ENCODE assay signal across 9 cellular contexts in the genomic region with DNA sequence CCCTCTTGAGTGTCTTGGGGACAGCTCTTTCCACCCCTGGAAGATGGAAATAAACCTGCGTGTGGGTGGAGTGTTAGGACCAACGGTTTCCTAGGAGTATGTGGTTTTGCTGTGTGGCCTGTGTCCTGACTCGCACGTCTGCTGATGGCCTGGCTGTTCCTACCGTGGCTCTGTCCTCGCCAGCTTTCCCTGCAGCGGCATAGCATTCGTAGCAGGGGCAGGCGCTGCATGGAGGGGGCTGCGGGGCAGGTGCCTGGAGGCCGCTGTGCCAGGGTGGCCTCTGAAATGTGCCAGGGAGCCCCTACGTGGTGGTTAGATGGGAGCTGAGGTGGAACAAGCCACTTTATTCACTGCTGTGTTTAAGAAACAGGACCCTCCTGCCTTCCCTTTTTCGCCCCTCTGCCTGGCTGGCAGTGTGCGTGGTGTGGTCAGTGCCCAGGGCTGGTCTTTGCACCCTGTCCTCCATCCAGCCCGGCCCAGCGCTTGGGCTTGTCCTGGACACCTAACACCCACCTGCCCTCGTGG. TPM values are rescaled to one million over a fixed set of nuclear protein-coding genes. Genes with fewer than 3 reads are reported as not detected.
A peak's percentile ranks its signal among the peaks of the same experiment; 100 is the strongest.
DNase-seq lines count a peak whose midpoint lies in the region; ATAC-seq and TF ChIP-seq lines count a peak whose summit lies in the region.
"Had no signal": no experiment of that assay in that cellular context is flagged by ENCODE, and none has a peak within 500 bp of the region (broad histone marks: within the 10 kb centered on the region; RNA-seq: fewer than 3 reads in every experiment).

No MANE protein-coding gene starts in this region.

- H3K36me3 Mint-ChIP-seq in naive thymus-derived CD4-positive, alpha-beta T cell: peaks cover 7 to 13% (median 7%) of the 10 kb centered on the region in 5 donors

- DNase-seq in ELR (ENCODE audit: low read depth) (peak; percentile 47), putamen (ENCODE audit: low spot score) (no peak), brain microvascular endothelial cell (no peak)
- no peak for DNase-seq in naive thymus-derived CD4-positive, alpha-beta T cell
- DNase-seq: Calu3 had no signal

- in situ Hi-C loops in brain microvascular endothelial cell (cut with HindIII; ENCODE audit: low pct_ligation_motif_present, low sequenced_read_pairs): no loop called here

- no peak overlapping the region for H3K4me3 ChIP-seq in naive thymus-derived CD4-positive, alpha-beta T cell (ENCODE audit: low read length)
- no peak overlapping the region for H3K4me3 ChIP-seq in brain microvascular endothelial cell (ENCODE audit: low read depth, low read length)

- peaks cover 12 to 54% (median 50%) of the 10 kb centered on the region in 7 donors for H3K4me1 Mint-ChIP-seq in naive thymus-derived CD4-positive, alpha-beta T cell

- ATAC-seq in naive thymus-derived CD4-positive, alpha-beta T cell: no peak
- ATAC-seq in GM21528 (IDR thresholded peaks at IDR 0.05; ENCODE audit: low FRiP score, unreplicated experiment) (no peak), HG03196 (IDR thresholded peaks at IDR 0.05; ENCODE audit: unreplicated experiment) (no peak)

- peaks cover 0 to 1% (median 0%) of the 10 kb centered on the region in 11 donors for H3K9me3 Mint-ChIP-seq in naive thymus-derived CD4-positive, alpha-beta T cell

- peak overlapping the region in 7 of 10 donors; percentile 21 to 89 (median 61) for H3K4me3 Mint-ChIP-seq in naive thymus-derived CD4-positive, alpha-beta T cell

- intact Hi-C loops in naive thymus-derived CD4-positive, alpha-beta T cell (cut with micrococcal nuclease): loop anchor here (2.0 to 10.0 kb wide), 4 partner anchors 57 to 205 kb away; a partner anchor contains a TSS

- H3K27me3 ChIP-seq in naive thymus-derived CD4-positive, alpha-beta T cell (ENCODE audit: control insufficient read depth in 2 of 2, insufficient read depth in 2 of 2, low read length in 2 of 2): no peaks in the 10 kb centered on the region
- no peaks in the 10 kb centered on the region for H3K27me3 ChIP-seq in brain microvascular endothelial cell (replicated peaks)

- CTCF ChIA-PET in naive thymus-derived CD4-positive, alpha-beta T cell (lab: Charles Lee): no interaction called here

- no peaks in the 10 kb centered on the region for H3K9me3 ChIP-seq in naive thymus-derived CD4-positive, alpha-beta T cell (ENCODE audit: control insufficient read depth in 2 of 3, low read length in 3 of 3)

- peaks cover 7 to 43% of the 10 kb centered on the region in 2 donors for H3K4me1 ChIP-seq in naive thymus-derived CD4-positive, alpha-beta T cell (ENCODE audit: control insufficient read depth in 2 of 2, insufficient read depth in 2 of 2, low read length in 2 of 2)

- POLR2A ChIA-PET in naive thymus-derived CD4-positive, alpha-beta T cell (lab: Charles Lee): interaction anchor here (1.0 to 2.6 kb wide), 5 partner anchors 27 to 78 kb away, joined by 3 to 11 read pairs (median 4); a partner anchor contains a TSS

- TF ChIP-seq CTCF in 22Rv1 (IDR thresholded peaks at IDR 0.05): no peak
- no peak for TF ChIP-seq CTCF in brain microvascular endothelial cell (IDR thresholded peaks at IDR 0.05; ENCODE audit: low read depth, low read length, missing control alignments)

- H3K27ac ChIP-seq in 22Rv1 (0 out of 2 replicates have a peak overlapping the region, but pooled peaks have one; percentile 43), angular gyrus (ENCODE audit: low read depth, low read length) (peak overlapping the region; percentile 54), brain microvascular endothelial cell (no peak overlapping the region)
- no peak overlapping the region for H3K27ac ChIP-seq in naive thymus-derived CD4-positive, alpha-beta T cell (ENCODE audit: low read depth, low read length)

- no peaks in the 10 kb centered on the region for H3K27me3 Mint-ChIP-seq in naive thymus-derived CD4-positive, alpha-beta T cell

- peak overlapping the region in 7 of 9 donors; percentile 42 to 87 (median 72) for H3K27ac Mint-ChIP-seq in naive thymus-derived CD4-positive, alpha-beta T cell

- peaks cover 8 to 32% (median 11%) of the 10 kb centered on the region in 3 experiments for H3K36me3 ChIP-seq in naive thymus-derived CD4-positive, alpha-beta T cell (ENCODE audit: control insufficient read depth in 2 of 3, insufficient read depth in 3 of 3, low read length in 3 of 3)
- H3K36me3 ChIP-seq in brain microvascular endothelial cell (replicated peaks): peaks cover 60% of the 10 kb centered on the region

RNA-seq across cellular contexts. Expression of a gene that starts 10.6 kb away (rescaled TPM):
- total RNA-seq in naive thymus-derived CD4-positive, alpha-beta T cell: 100 to 1,000 TPM in 2 of 5 experiments, 10 to 100 TPM in 3; 14.6 to 264 (median 67.0) TPM
- polyA plus RNA-seq in naive thymus-derived CD4-positive, alpha-beta T cell: 1 to 10 TPM; 1.4 to 1.9 TPM

RNA-seq across cellular contexts. Expression of a gene that starts 26.8 kb away (rescaled TPM):
- 100 to 1,000 TPM in 2 of 5 experiments, 10 to 100 TPM in 3; 75.7 to 127 (median 95.0) TPM for total RNA-seq in naive thymus-derived CD4-positive, alpha-beta T cell
- 10 to 100 TPM; 32.1 to 36.8 TPM for polyA plus RNA-seq in naive thymus-derived CD4-positive, alpha-beta T cell

RNA-seq across cellular contexts. Expression of a gene that starts 34.0 kb away (rescaled TPM):
- 100 to 1,000 TPM; 144 to 249 (median 176) TPM for total RNA-seq in naive thymus-derived CD4-positive, alpha-beta T cell
- 10 to 100 TPM; 46.1 to 81.3 TPM for polyA plus RNA-seq in naive thymus-derived CD4-positive, alpha-beta T cell

Comparison
In these comparisons a context has a peak if more than half of its experiments do, and no peak if none do; other contexts are left out.
1. H3K27ac ChIP-seq: peak in 22Rv1 (single experiment) and angular gyrus (single experiment); none in naive thymus-derived CD4-positive, alpha-beta T cell (single experiment) and brain microvascular endothelial cell (single experiment).